8 cellular contexts compared by ENCODE assay signal in the genomic region with DNA sequence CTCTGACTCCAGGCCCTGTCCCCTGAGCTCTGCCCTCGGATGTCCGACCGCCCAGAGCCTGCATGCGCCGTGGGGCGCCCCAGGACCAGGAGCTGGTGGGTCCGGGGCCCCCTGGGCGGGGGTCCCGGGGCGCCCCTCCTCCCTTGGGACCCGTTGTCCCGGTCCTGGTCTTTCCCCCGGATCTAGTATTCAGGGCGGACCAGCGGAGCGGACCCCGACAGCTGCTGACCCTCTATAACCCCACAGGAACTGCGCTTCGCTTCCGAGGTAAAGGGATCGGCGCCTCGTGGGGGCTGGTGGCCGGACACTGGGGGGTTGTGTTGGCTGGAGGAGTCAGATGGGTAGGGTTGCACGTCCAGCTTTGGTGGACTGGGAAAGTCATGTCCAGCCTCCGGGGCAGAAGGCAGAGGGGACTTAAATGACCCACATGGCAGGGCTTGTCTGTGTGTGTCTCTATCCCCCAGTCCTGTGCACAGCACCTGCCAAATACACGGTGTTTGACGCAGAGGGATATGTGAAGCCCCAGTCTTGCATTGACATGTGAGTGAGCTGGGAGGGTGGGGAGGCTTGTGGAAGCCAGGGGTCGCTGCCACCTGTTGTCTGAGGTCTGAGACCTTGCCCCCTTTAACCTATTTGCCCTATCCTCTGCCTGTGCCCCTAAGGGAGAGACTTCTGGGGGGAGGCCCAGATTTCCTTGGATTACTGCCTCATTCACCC. TPM values are rescaled to one million over a fixed set of nuclear protein-coding genes. Genes with fewer than 3 reads are reported as not detected.
A peak's percentile ranks its signal among the peaks of the same experiment; 100 is the strongest.
DNase-seq lines count a peak whose midpoint lies in the region; ATAC-seq, FAIRE-seq and TF ChIP-seq lines count a peak whose summit lies in the region.

No MANE protein-coding gene starts in this region.

- H3K27ac ChIP-seq in KOPT-K1 (ENCODE audit: low read depth, low read length, poor library complexity, severe bottlenecking) = peak overlapping the region; percentile 90
- H3K27ac ChIP-seq in left lung = peak overlapping the region; percentile 90 to 99
- peak overlapping the region in 2 of 3 donors; percentile 80 to 97 for H3K27ac ChIP-seq in thyroid gland

- H3K9me3 ChIP-seq in KOPT-K1 (ENCODE audit: insufficient read depth, low read length, poor library complexity, severe bottlenecking) (no peaks in the 10 kb centered on the region), left lung (no peaks in the 10 kb centered on the region), thyroid gland (no peaks in the 10 kb centered on the region)

- WGBS in thyroid gland, 2 donors = 5 to 6% methylated on average over 12 of the region's 29 CpGs

- peak; percentile 82 for FAIRE-seq in GM12892 (lab: Jason Lieb, UNC)

- intact Hi-C loops in left lung (cut with DNase I) = no loop called here
- intact Hi-C loops in thyroid gland (cut with DNase I) = no loop called here

- H3K27me3 ChIP-seq in left lung = no peaks in the 10 kb centered on the region
- H3K27me3 ChIP-seq in thyroid gland = no peaks in the 10 kb centered on the region

- ATAC-seq in left lung = peak; percentile 4
- ATAC-seq in GM18505 (IDR thresholded peaks at IDR 0.05; ENCODE audit: unreplicated experiment) = no peak

- TF ChIP-seq CTCF in left lung (IDR thresholded peaks at IDR 0.05) (no peak), thyroid gland (IDR thresholded peaks at IDR 0.05) (no peak)

- H3K36me3 ChIP-seq in KOPT-K1 (ENCODE audit: insufficient read depth, low read length) = no peaks in the 10 kb centered on the region
- peaks cover 0 to 8% of the 10 kb centered on the region in 2 donors for H3K36me3 ChIP-seq in left lung
- no peaks in the 10 kb centered on the region for H3K36me3 ChIP-seq in thyroid gland

- no peak for DNase-seq in GM12892 (ENCODE audit: insufficient read length)
- peak; percentile 26 for DNase-seq in astrocyte of the hippocampus (ENCODE audit: low read depth, low spot score)
- no peak for DNase-seq in left lung
- DNase-seq in thyroid gland = peak in 1 of 2 donors; percentile 6
- DNase-seq in GOT3 (lab: John Stamatoyannopoulos, UW) = no peak
- no peak for DNase-seq in foreskin melanocyte

- no peak for TF ChIP-seq POLR2A in GM12892 (IDR thresholded peaks at IDR 0.05; ENCODE audit: low read depth, low read length)
- TF ChIP-seq POLR2A in thyroid gland (IDR thresholded peaks at IDR 0.05) = no peak
- TF ChIP-seq POLR2A in GM18505 (IDR thresholded peaks at IDR 0.05; ENCODE audit: borderline replicate concordance, extremely low read depth, insufficient read depth, insufficient read length) = no peak

- H3K4me3 ChIP-seq in left lung (peak overlapping the region; percentile 53 to 61), thyroid gland (replicated peaks in 1 of 3) (peak overlapping the region; percentile 45 to 89 (median 77))

- H3K4me1 ChIP-seq in left lung = peaks cover 10 to 22% of the 10 kb centered on the region in 2 donors
- H3K4me1 ChIP-seq in thyroid gland = peaks cover 8 to 12% of the 10 kb centered on the region in 2 donors

RNA-seq across cellular contexts. Expression of gene MOSPD3, which starts 0.5 kb away (rescaled TPM):
- polyA plus RNA-seq in GM12892 (2012; ENCODE audit: missing spikeins) = 4.6 TPM
- 10 to 100 TPM; 15.7 to 18.8 TPM for total RNA-seq in left lung
- 10 to 100 TPM in 3 of 4 donors, 1 to 10 TPM in 1; 9.1 to 22.7 (median 12.3) TPM for total RNA-seq in thyroid gland

RNA-seq across cellular contexts. Expression of gene PCOLCE, which starts 10.7 kb away (rescaled TPM):
- 0.70 TPM for polyA plus RNA-seq in GM12892 (2012; ENCODE audit: missing spikeins)
- total RNA-seq in left lung = 100 to 1,000 TPM; 158 to 204 TPM
- 10 to 100 TPM; 12.9 to 36.3 (median 22.1) TPM for total RNA-seq in thyroid gland

RNA-seq across cellular contexts. Expression of gene FBXO24, which starts 26.8 kb away (rescaled TPM):
- 0.23 TPM for polyA plus RNA-seq in GM12892 (2012; ENCODE audit: missing spikeins)
- total RNA-seq in left lung = under 1 TPM; 0.37 to 0.44 TPM
- under 1 TPM; 0.13 to 0.88 (median 0.50) TPM for total RNA-seq in thyroid gland

RNA-seq across cellular contexts. Expression of gene LRCH4, which starts 27.0 kb away (rescaled TPM):
- 13.7 TPM for polyA plus RNA-seq in GM12892 (2012; ENCODE audit: missing spikeins)
- total RNA-seq in left lung (10 to 100 TPM; 66.5 to 86.5 TPM), thyroid gland (100 to 1,000 TPM in 1 of 4 donors, 10 to 100 TPM in 3; 55.0 to 107 (median 76.6) TPM)

RNA-seq across cellular contexts. Expression of gene TFR2, which starts 28.5 kb away (rescaled TPM):
- 4.0 TPM for polyA plus RNA-seq in GM12892 (2012; ENCODE audit: missing spikeins)
- total RNA-seq in left lung = 1 to 10 TPM in 1 of 2 donors, under 1 TPM in 1; 0.67 to 1.8 TPM
- total RNA-seq in thyroid gland = under 1 TPM in 2 of 4 donors, not detected in 2; 0.22 to 0.27 TPM

Comparison
In these comparisons a context has a peak if more than half of its experiments do, and no peak if none do; other contexts are left out.
1. RNA of gene PCOLCE, which starts 10.7 kb away (total RNA-seq): 158 to 204 TPM in left lung; 12.9 to 36.3 TPM in thyroid gland; every median in the first group is over 4 times any median in the second.
2. Peak in every context shown above with its lines, with median percentiles within 50 percentile points of each other: H3K27ac ChIP-seq.